8 cellular contexts compared by ENCODE assay signal in the genomic region with DNA sequence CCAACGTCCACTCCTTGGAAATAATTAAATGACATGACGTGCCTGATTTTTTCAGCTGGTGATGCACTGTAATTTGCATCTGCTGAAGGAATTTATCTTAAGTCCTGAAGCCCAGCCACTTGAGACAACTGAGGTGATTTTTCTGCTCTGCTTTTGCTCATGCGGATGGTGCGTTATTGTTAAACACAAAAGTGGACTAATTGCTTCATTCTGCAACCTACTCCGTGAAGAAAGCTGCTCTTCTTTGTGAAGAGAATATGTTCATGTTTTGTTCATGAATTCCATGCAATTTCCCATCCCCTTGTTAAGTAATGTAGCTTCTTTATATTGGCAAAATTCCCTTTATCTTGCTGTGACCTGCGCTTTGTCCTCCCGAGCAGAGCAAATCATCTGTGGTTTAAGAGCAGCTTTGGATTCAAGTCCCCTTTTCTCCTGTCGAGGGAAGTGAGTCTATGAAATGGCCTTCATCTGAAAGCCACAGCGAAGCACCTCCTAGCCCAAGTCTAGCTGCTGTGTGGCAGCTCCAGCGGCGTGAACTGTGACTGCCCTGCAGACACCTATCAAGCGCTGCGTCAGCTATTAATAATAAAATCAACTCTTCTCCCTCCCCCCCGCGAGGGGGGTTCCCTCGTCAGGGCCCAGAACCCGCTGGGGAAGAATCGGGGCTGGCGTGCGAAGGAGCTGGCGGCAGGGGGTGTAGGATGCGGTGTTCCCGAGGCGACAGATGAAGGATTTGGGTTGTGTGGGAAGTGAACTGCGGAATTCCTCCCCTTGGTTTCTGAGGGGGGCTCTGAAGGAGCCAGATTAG. TPM values are rescaled to one million over a fixed set of nuclear protein-coding genes. Genes with fewer than 3 reads are reported as not detected.
DNase-seq lines count a peak whose midpoint lies in the region; ATAC-seq and TF ChIP-seq lines count a peak whose summit lies in the region.

No MANE protein-coding gene starts in this region.

- intact Hi-C loops in right lobe of liver (cut with DNase I): loop anchor here in 1 of 2 donors (10.0 kb wide), 2 partner anchors 65 to 175 kb away; no protein-coding TSS in a partner anchor

- H3K27me3 ChIP-seq in Loucy (ENCODE audit: insufficient read depth, low read length, poor library complexity, severe bottlenecking) (no peaks in the 10 kb centered on the region), right lobe of liver (no peaks in the 10 kb centered on the region)

- peaks cover 36% of the 10 kb centered on the region for H3K79me2 ChIP-seq in Loucy (ENCODE audit: insufficient read depth, low read length)

- H3K27ac ChIP-seq in coronary artery (peak overlapping the region; percentile 96 to 99), right lobe of liver (peak overlapping the region; percentile 94 to 97 (median 97))

- H3K4me1 ChIP-seq in Loucy (ENCODE audit: insufficient read depth, low read length, poor library complexity, severe bottlenecking) (peaks cover 41% of the 10 kb centered on the region), right lobe of liver (peaks cover 0 to 31% (median 12%) of the 10 kb centered on the region in 4 donors)

- peak overlapping the region; percentile 87 for H3K4me2 ChIP-seq in Loucy (ENCODE audit: low read depth, low read length, poor library complexity, severe bottlenecking)

- ATAC-seq in GM21528 (IDR thresholded peaks at IDR 0.05; ENCODE audit: low FRiP score, unreplicated experiment): peak; percentile 8
- peak; percentile 4 to 28 (median 16) for ATAC-seq in right lobe of liver

- peak; percentile 70 for DNase-seq in Caki2 (ENCODE audit: low read depth)
- peak; percentile 83 for DNase-seq in coronary artery (ENCODE audit: low spot score)
- peak in 1 of 3 donors; percentile 60 for DNase-seq in right lobe of liver
- peak in 2 of 3 donors; percentile 18 to 46 for DNase-seq in stimulated activated CD4-positive, alpha-beta T cell treated with anti-CD3 and anti-CD28 coated beads, TNF-alpha, amount 100 ng/mL, for 1 hour (ENCODE audit: low read depth in 3 of 3, low spot score in 1 of 3)
- DNase-seq in OCI-M2 (lab: John Stamatoyannopoulos, UW; ENCODE audit: unreplicated experiment): no peak

- in situ Hi-C loops in Caki2 (cut with HindIII; ENCODE audit: low pct_unique_long_range_greater_than_20kb, low sequenced_read_pairs): no loop called here

- TF ChIP-seq CTCF in Loucy (conservative IDR thresholded peaks at IDR 0.05; ENCODE audit: low read length) (no peak), WI38 (IDR thresholded peaks at IDR 0.05; ENCODE audit: low read depth, low read length) (no peak), coronary artery (IDR thresholded peaks at IDR 0.05) (no peak), right lobe of liver (IDR thresholded peaks at IDR 0.05) (peak in 1 of 4 donors; percentile 4)

- H3K4me3 ChIP-seq in Loucy (ENCODE audit: low read length, poor library complexity, severe bottlenecking): peak overlapping the region; percentile 78
- peak overlapping the region; percentile 67 for H3K4me3 ChIP-seq in WI38 (ENCODE audit: low read depth, low read length)
- H3K4me3 ChIP-seq in coronary artery: peak overlapping the region; percentile 95
- peak overlapping the region; percentile 81 to 89 (median 84) for H3K4me3 ChIP-seq in right lobe of liver

- peak overlapping the region; percentile 95 for H2AFZ ChIP-seq in Loucy (ENCODE audit: low read length)

- peaks cover 32% of the 10 kb centered on the region for H4K20me1 ChIP-seq in Loucy (ENCODE audit: insufficient read depth, low read length, poor library complexity, severe bottlenecking)

- H3K36me3 ChIP-seq in Loucy (ENCODE audit: insufficient read depth, low read length) (no peaks in the 10 kb centered on the region), right lobe of liver (peaks cover 0 to 6% (median 1%) of the 10 kb centered on the region in 4 donors)

- H3K9ac ChIP-seq in Loucy (ENCODE audit: low read depth, low read length, poor library complexity, severe bottlenecking): peak overlapping the region; percentile 81

- H3K9me3 ChIP-seq in Loucy (ENCODE audit: insufficient read depth, low read depth, low read length) (no peaks in the 10 kb centered on the region), right lobe of liver (no peaks in the 10 kb centered on the region)

- 0 out of 2 replicates have a peak, but pooled peaks cover 3% of the 10 kb centered on the region for H3F3A ChIP-seq in Loucy (ENCODE audit: low read depth)

- TF ChIP-seq POLR2A in right lobe of liver (IDR thresholded peaks at IDR 0.05): no peak

- 13% methylated on average over 20 of the region's 25 CpGs for WGBS in right lobe of liver (ENCODE audit: insufficient coverage, low coverage, low lambda C conversion rate, missing lambda C conversion rate)

- H3K9me2 ChIP-seq in Loucy (replicated peaks; ENCODE audit: low read depth, low read length): no peaks in the 10 kb centered on the region

RNA-seq across cellular contexts. Expression of a gene that starts 0.9 kb away (rescaled TPM):
- 8.0 and 15.3 TPM in 2 replicates for total RNA-seq in Caki2 (2014; rRNA removed; shearing (Covaris generic); ENCODE audit: low replicate concordance)
- 100 to 1,000 TPM in 4 of 6 experiments, 10 to 100 TPM in 2; 95.6 to 155 (median 113) TPM for total RNA-seq in right lobe of liver
